ENCODE assay signal across 8 cellular contexts in genomic region chr19:34173145-34173956, GRCh38. TPM values are rescaled to one million over a fixed set of nuclear protein-coding genes. Genes with fewer than 3 reads are reported as not detected.
DNase-seq lines count a peak whose midpoint lies in the region; ATAC-seq and TF ChIP-seq lines count a peak whose summit lies in the region.

No MANE protein-coding gene starts in this region.

- peak overlapping the region; percentile 97 to 99 (median 98) for H3K4me3 Mint-ChIP-seq in CD4-positive, CD25-positive, alpha-beta regulatory T cell

- CTCF ChIA-PET in HEK293T (lab: Yijun Ruan, JAX) (no interaction called here), RWPE1 (lab: Yijun Ruan, JAX) (interaction anchor here (0.7 kb wide), 1 partner anchor 317 kb away, joined by 3 read pairs; no protein-coding TSS in a partner anchor)

- H3K4me1 ChIP-seq in CD4-positive, CD25-positive, alpha-beta regulatory T cell (ENCODE audit: control insufficient read depth, insufficient read depth, low read length, poor library complexity, severe bottlenecking) = peaks cover 58% of the 10 kb centered on the region

- H3K27ac ChIP-seq in CD4-positive, CD25-positive, alpha-beta regulatory T cell (ENCODE audit: insufficient read depth, low read length, poor library complexity, severe bottlenecking) = peak overlapping the region; percentile 93
- H3K27ac ChIP-seq in RWPE1 = peak overlapping the region; percentile 97

- POLR2A ChIA-PET in HEK293T (lab: Yijun Ruan, JAX) = interaction anchor here (0.8 to 2.7 kb wide), 5 partner anchors 8 to 38 kb away, joined by 3 to 12 read pairs (median 3); no protein-coding TSS in a partner anchor
- POLR2A ChIA-PET in RWPE1 (lab: Yijun Ruan, JAX; ENCODE audit: low non-redundant PET) = no interaction called here

- no peak for ATAC-seq in CD4-positive, CD25-positive, alpha-beta regulatory T cell (ENCODE audit: low read depth in 2 of 2)
- no peak for ATAC-seq in HG03196 (IDR thresholded peaks at IDR 0.05; ENCODE audit: unreplicated experiment)

- H3K27ac Mint-ChIP-seq in CD4-positive, CD25-positive, alpha-beta regulatory T cell = peak overlapping the region; percentile 69 to 99 (median 94)

- no peaks in the 10 kb centered on the region for H3K9me3 Mint-ChIP-seq in CD4-positive, CD25-positive, alpha-beta regulatory T cell

- H3K36me3 ChIP-seq in CD4-positive, CD25-positive, alpha-beta regulatory T cell (ENCODE audit: control insufficient read depth, insufficient read depth, low read length) = peaks cover 10% of the 10 kb centered on the region

- in situ Hi-C loops in T47D (cut with HindIII; ENCODE audit: low pct_unique_long_range_greater_than_20kb, low sequenced_read_pairs) = no loop called here

- DNase-seq in CD4-positive, CD25-positive, alpha-beta regulatory T cell = peak in 1 of 3 donors; percentile 49
- DNase-seq in HEK293T (ENCODE audit: extremely low spot score) (no peak), RWPE1 (ENCODE audit: low spot score) (peak; percentile 62), T47D (ENCODE audit: low read depth in 1 of 2, low spot score in 1 of 2) (peak; percentile 52 to 94), islet precursor cell (peak; percentile 92), NCI-H1930 (lab: John Stamatoyannopoulos, UW) (no peak)
- DNase-seq in stimulated activated CD4-positive, alpha-beta T cell treated with anti-CD3 and anti-CD28 coated beads, Interleukin-15, amount 100 ng/mL, for 24 hours = peak; percentile 39

- no peaks in the 10 kb centered on the region for H3K27me3 ChIP-seq in CD4-positive, CD25-positive, alpha-beta regulatory T cell (ENCODE audit: control insufficient read depth, insufficient read depth, low read length)

- no peaks in the 10 kb centered on the region for H3K27me3 Mint-ChIP-seq in CD4-positive, CD25-positive, alpha-beta regulatory T cell

- H3K9me3 ChIP-seq in CD4-positive, CD25-positive, alpha-beta regulatory T cell (ENCODE audit: control insufficient read depth in 2 of 2, low read length in 2 of 2) = no peaks in the 10 kb centered on the region

- TF ChIP-seq CTCF in RWPE1 (conservative IDR thresholded peaks at IDR 0.05; ENCODE audit: low read depth) = no peak

- peaks cover 6% of the 10 kb centered on the region for H3K36me3 Mint-ChIP-seq in CD4-positive, CD25-positive, alpha-beta regulatory T cell

- peaks cover 27 to 63% (median 44%) of the 10 kb centered on the region in 4 donors for H3K4me1 Mint-ChIP-seq in CD4-positive, CD25-positive, alpha-beta regulatory T cell

- peak overlapping the region; percentile 89 for H3K4me3 ChIP-seq in CD4-positive, CD25-positive, alpha-beta regulatory T cell (ENCODE audit: low read depth, low read length)

TF ChIP-seq in HEK293T, 16 proteins besides CTCF, POLR2A, EP300 and RAD21:
- TF ChIP-seq SUZ12 (IDR thresholded peaks at IDR 0.05) = no peak
- no peak for TF ChIP-seq PKNOX1 (IDR thresholded peaks at IDR 0.05)
- TF ChIP-seq HDGF (IDR thresholded peaks at IDR 0.05; ENCODE audit: borderline replicate concordance) = no peak
- TF ChIP-seq L3MBTL2 (conservative IDR thresholded peaks at IDR 0.05) = peak; percentile 52

RNA-seq across cellular contexts. Expression of gene LSM14A, which starts 1.0 kb away (rescaled TPM):
- total RNA-seq in CD4-positive, CD25-positive, alpha-beta regulatory T cell = 162 TPM
- polyA plus RNA-seq in CD4-positive, CD25-positive, alpha-beta regulatory T cell = 100 to 1,000 TPM; 133 to 175 (median 147) TPM

Comparison
In these comparisons a context has a peak if more than half of its experiments do, and no peak if none do; other contexts are left out.
1. DNase-seq: peak in RWPE1 (single experiment), T47D (2 of 2), islet precursor cell (single experiment) and stimulated activated CD4-positive, alpha-beta T cell treated with anti-CD3 and anti-CD28 coated beads, Interleukin-15, amount 100 ng/mL, for 24 hours (single experiment); none in HEK293T (single experiment) and NCI-H1930 (0 of 2).